ENCODE assay signal across 10 cellular contexts in the genomic region with DNA sequence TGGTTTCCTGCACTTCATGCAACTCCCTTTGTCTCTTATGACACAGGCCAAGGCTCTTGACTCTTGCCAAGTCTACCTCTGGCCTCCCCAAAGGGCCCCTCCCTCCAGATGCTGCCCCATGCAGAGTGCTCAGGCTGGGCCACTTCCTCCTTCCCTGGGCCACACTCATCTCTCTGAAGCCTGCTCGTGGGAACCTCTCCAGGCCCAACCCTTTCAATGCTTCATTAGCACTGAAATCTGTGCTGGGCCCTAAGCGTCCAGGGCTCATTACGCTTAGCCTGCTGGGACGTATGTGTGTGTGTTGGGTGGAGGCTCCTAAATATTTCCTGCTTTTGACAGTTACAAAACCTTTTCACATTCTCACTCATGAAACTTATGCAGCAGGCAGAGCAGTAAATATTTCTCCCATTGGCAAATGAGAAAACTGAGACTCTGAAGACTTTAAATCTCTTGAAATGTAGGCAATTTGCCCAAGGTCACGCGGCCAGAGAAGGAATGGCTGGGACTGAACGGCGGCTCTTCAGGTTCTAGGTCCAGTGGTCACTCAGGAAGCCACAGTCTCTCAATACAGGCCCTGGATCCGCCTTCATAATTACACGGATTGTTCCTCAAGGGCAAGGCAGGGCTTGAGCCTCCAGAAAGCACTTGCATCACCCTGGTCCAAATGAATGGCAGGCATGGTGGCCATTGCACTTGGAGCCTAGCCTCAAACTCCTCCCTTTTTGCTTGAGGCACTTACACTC.
A peak's percentile ranks its signal among the peaks of the same experiment; 100 is the strongest.
DNase-seq lines count a peak whose midpoint lies in the region; ATAC-seq and TF ChIP-seq lines count a peak whose summit lies in the region.
"Had no signal": no experiment of that assay in that cellular context is flagged by ENCODE, and none has a peak within 500 bp of the region (broad histone marks: within the 10 kb centered on the region; RNA-seq: fewer than 3 reads in every experiment).

No MANE protein-coding gene starts in this region.

- ATAC-seq in GM18520 (IDR thresholded peaks at IDR 0.05; ENCODE audit: unreplicated experiment), result no peak
- ATAC-seq in activated T-helper 17 cell treated with anti-CD3 and anti-CD28 coated beads, Interleukin-2, amount 50 U/mL, for 72 hours (replicated peaks), result no peak

- H3K4me1 ChIP-seq in esophagus squamous epithelium, result peaks cover 4 to 42% (median 26%) of the 10 kb centered on the region in 3 donors

- H3K27ac ChIP-seq in esophagus squamous epithelium, result peak overlapping the region; percentile 71 to 88 (median 86)
- H3K27ac ChIP-seq: neutrophil had no signal

- TF ChIP-seq POLR2A in esophagus squamous epithelium (IDR thresholded peaks at IDR 0.05), result no peak

- peak; percentile 92 for DNase-seq in Daoy (ENCODE audit: low read depth)
- DNase-seq in NOMO-1 treated with DMSO at 0.1 percent for 48 hours (lab: John Stamatoyannopoulos, UW; ENCODE audit: unreplicated experiment), result peak; percentile 60
- DNase-seq in esophagus squamous epithelium (lab: John Stamatoyannopoulos, UW), result no peak
- DNase-seq in nephron progenitor cell, result no peak
- no peak for DNase-seq in NCI-H146 (lab: John Stamatoyannopoulos, UW)
- no peak for DNase-seq in 8988T
- DNase-seq: aorta had no signal

- no peaks in the 10 kb centered on the region for H3K27me3 ChIP-seq in esophagus squamous epithelium
- H3K27me3 ChIP-seq: neutrophil had no signal

- peak overlapping the region; percentile 79 for H3K27ac Mint-ChIP-seq in nephron progenitor cell
- no peak overlapping the region for H3K27ac Mint-ChIP-seq in activated T-helper 17 cell treated with anti-CD3 and anti-CD28 coated beads, Interleukin-2, amount 50 U/mL, for 72 hours

- H3K4me1 Mint-ChIP-seq in nephron progenitor cell, result peaks cover 68% of the 10 kb centered on the region
- H3K4me1 Mint-ChIP-seq in activated T-helper 17 cell treated with anti-CD3 and anti-CD28 coated beads, Interleukin-2, amount 50 U/mL, for 72 hours, result peaks cover 5% of the 10 kb centered on the region

- peaks cover 20% of the 10 kb centered on the region for H3K27me3 Mint-ChIP-seq in nephron progenitor cell (ENCODE audit: low read depth, poor library complexity)
- peaks cover 4% of the 10 kb centered on the region for H3K27me3 Mint-ChIP-seq in activated T-helper 17 cell treated with anti-CD3 and anti-CD28 coated beads, Interleukin-2, amount 50 U/mL, for 72 hours

- H3K4me3 ChIP-seq in esophagus squamous epithelium, result no peak overlapping the region

- intact Hi-C loops in esophagus squamous epithelium (cut with DNase I), result no loop called here

- WGBS in esophagus squamous epithelium, 2 donors, result 36 to 48% methylated on average over 8 to 9 of the region's 10 CpGs

- peaks cover 4% of the 10 kb centered on the region for H3K9me3 Mint-ChIP-seq in nephron progenitor cell
- no peaks in the 10 kb centered on the region for H3K9me3 Mint-ChIP-seq in activated T-helper 17 cell treated with anti-CD3 and anti-CD28 coated beads, Interleukin-2, amount 50 U/mL, for 72 hours

- H3K36me3 Mint-ChIP-seq in nephron progenitor cell (ENCODE audit: low read depth), result no peaks in the 10 kb centered on the region
- no peaks in the 10 kb centered on the region for H3K36me3 Mint-ChIP-seq in activated T-helper 17 cell treated with anti-CD3 and anti-CD28 coated beads, Interleukin-2, amount 50 U/mL, for 72 hours (ENCODE audit: low read depth)

- no peaks in the 10 kb centered on the region for H3K36me3 ChIP-seq in esophagus squamous epithelium
- H3K36me3 ChIP-seq: neutrophil had no signal

- no peak overlapping the region for H3K4me3 Mint-ChIP-seq in nephron progenitor cell
- no peak overlapping the region for H3K4me3 Mint-ChIP-seq in activated T-helper 17 cell treated with anti-CD3 and anti-CD28 coated beads, Interleukin-2, amount 50 U/mL, for 72 hours

- TF ChIP-seq CTCF in esophagus squamous epithelium (IDR thresholded peaks at IDR 0.05), result peak in 1 of 6 experiments; percentile 10
- no peak for TF ChIP-seq CTCF in nephron progenitor cell (IDR thresholded peaks at IDR 0.05)

- no peaks in the 10 kb centered on the region for H3K9me3 ChIP-seq in esophagus squamous epithelium
- H3K9me3 ChIP-seq: neutrophil had no signal

Comparison
In these comparisons a context has a peak if more than half of its experiments do, and no peak if none do; other contexts are left out.
1. DNase-seq: peak in Daoy (single experiment) and NOMO-1 treated with DMSO at 0.1 percent for 48 hours (single experiment); none in esophagus squamous epithelium (single experiment), nephron progenitor cell (single experiment), NCI-H146 (single experiment) and 8988T (single experiment).